Comparison of ENCODE assay signal across 16 cellular contexts in the genomic region with DNA sequence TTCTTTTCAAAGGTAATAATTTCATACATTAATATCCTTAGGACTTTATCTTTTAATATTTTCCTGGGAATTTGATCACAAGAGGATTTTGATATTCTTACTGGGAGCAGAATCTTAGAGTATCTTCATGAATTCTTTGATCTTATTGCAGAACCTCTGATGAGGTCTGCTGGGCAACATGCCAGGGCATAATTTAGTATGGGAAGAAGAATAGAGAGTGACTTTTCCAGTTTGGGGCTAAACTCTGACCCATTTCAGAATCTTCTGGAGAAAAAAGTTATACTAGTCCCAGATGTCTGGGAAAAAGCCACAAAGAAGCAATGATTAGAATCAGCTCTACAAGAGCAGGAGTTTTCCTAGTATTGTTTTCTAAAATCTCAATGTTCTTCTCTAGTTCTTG. TPM values are rescaled to one million over a fixed set of nuclear protein-coding genes. Genes with fewer than 3 reads are reported as not detected.
DNase-seq lines count a peak whose midpoint lies in the region; ATAC-seq and TF ChIP-seq lines count a peak whose summit lies in the region.
"Had no signal": no experiment of that assay in that cellular context is flagged by ENCODE, and none has a peak within 500 bp of the region (broad histone marks: within the 10 kb centered on the region; RNA-seq: fewer than 3 reads in every experiment).

No MANE protein-coding gene starts in this region.

- peaks cover 15% of the 10 kb centered on the region for H3K4me1 ChIP-seq in parathyroid adenoma
- no peaks in the 10 kb centered on the region for H3K4me1 ChIP-seq in CD8-positive, alpha-beta memory T cell (ENCODE audit: insufficient read depth, low read length)
- H3K4me1 ChIP-seq in CD4-positive, alpha-beta memory T cell (ENCODE audit: insufficient read depth, low read length): no peaks in the 10 kb centered on the region
- H3K4me1 ChIP-seq: HAP-1 had no signal

- H3K4me1 Mint-ChIP-seq in T-helper 17 cell: no peaks in the 10 kb centered on the region
- H3K4me1 Mint-ChIP-seq in CD8-positive, alpha-beta memory T cell: peaks cover 0 to 6% (median 5%) of the 10 kb centered on the region in 3 donors
- H3K4me1 Mint-ChIP-seq in CD4-positive, alpha-beta memory T cell: peaks cover 0 to 3% (median 0%) of the 10 kb centered on the region in 4 donors

- peak overlapping the region; percentile 16 for H3K27ac Mint-ChIP-seq in T-helper 17 cell
- H3K27ac Mint-ChIP-seq in CD8-positive, alpha-beta memory T cell: peak overlapping the region in 2 of 8 donors; percentile 7 to 9
- peak overlapping the region in 1 of 7 donors; percentile 33 for H3K27ac Mint-ChIP-seq in CD4-positive, alpha-beta memory T cell

- intact Hi-C loops in CD4-positive, alpha-beta memory T cell (cut with micrococcal nuclease): no loop called here

- H3K4me3 Mint-ChIP-seq in T-helper 17 cell: no peak overlapping the region
- H3K4me3 Mint-ChIP-seq in CD8-positive, alpha-beta memory T cell: no peak overlapping the region
- H3K4me3 Mint-ChIP-seq in CD4-positive, alpha-beta memory T cell: no peak overlapping the region

- no peaks in the 10 kb centered on the region for H3K36me3 ChIP-seq in parathyroid adenoma (ENCODE audit: control insufficient read depth, insufficient read depth, low read length)
- H3K36me3 ChIP-seq in CD8-positive, alpha-beta memory T cell (ENCODE audit: insufficient read depth, low read length): no peaks in the 10 kb centered on the region
- no peaks in the 10 kb centered on the region for H3K36me3 ChIP-seq in CD4-positive, alpha-beta memory T cell (ENCODE audit: insufficient read depth, low read length)
- H3K36me3 ChIP-seq: HAP-1, SJSA1 had no signal

- CTCF ChIA-PET in CD8-positive, alpha-beta memory T cell (lab: Charles Lee): interaction anchor here (1.1 to 1.7 kb wide), 8 partner anchors 12 to 563 kb away, joined by 3 to 7 read pairs (median 4); no protein-coding TSS in a partner anchor
- CTCF ChIA-PET in CD4-positive, alpha-beta memory T cell (lab: Charles Lee; ENCODE audit: partially characterized antibody): interaction anchor here (1.1 to 4.1 kb wide), 9 partner anchors 14 to 861 kb away, joined by 3 to 34 read pairs (median 4); a partner anchor contains a TSS

- H3K79me2 ChIP-seq in parathyroid adenoma: no peaks in the 10 kb centered on the region

- no peak overlapping the region for H2AFZ ChIP-seq in parathyroid adenoma

- DNase-seq in EH (ENCODE audit: low read depth) (peak; percentile 25), T-helper 17 cell (no peak), fibroblast of mammary gland (ENCODE audit: low read depth) (peak; percentile 77), MV-4-11 (lab: John Stamatoyannopoulos, UW) (no peak), putamen (ENCODE audit: low spot score) (no peak)
- DNase-seq in CD8-positive, alpha-beta memory T cell: no peak
- DNase-seq in CD4-positive, alpha-beta memory T cell: no peak
- DNase-seq: AML-193, Calu3, NCI-H1417, NCI-H187 treated with DMSO at 0.1 percent for 48 hours, NCI-H69 had no signal

- no peaks in the 10 kb centered on the region for H3K27me3 Mint-ChIP-seq in T-helper 17 cell
- no peaks in the 10 kb centered on the region for H3K27me3 Mint-ChIP-seq in CD8-positive, alpha-beta memory T cell
- no peaks in the 10 kb centered on the region for H3K27me3 Mint-ChIP-seq in CD4-positive, alpha-beta memory T cell

- H3K4me2 ChIP-seq in parathyroid adenoma (ENCODE audit: low read length): no peak overlapping the region

- H3K9me3 Mint-ChIP-seq in CD8-positive, alpha-beta memory T cell: no peaks in the 10 kb centered on the region
- no peaks in the 10 kb centered on the region for H3K9me3 Mint-ChIP-seq in CD4-positive, alpha-beta memory T cell

- no peak overlapping the region for H3K4me3 ChIP-seq in fibroblast of mammary gland (ENCODE audit: control insufficient read depth, low read depth, low read length)
- no peak overlapping the region for H3K4me3 ChIP-seq in parathyroid adenoma (ENCODE audit: low read depth, low read length)
- H3K4me3 ChIP-seq in CD8-positive, alpha-beta memory T cell (ENCODE audit: low read length): no peak overlapping the region
- H3K4me3 ChIP-seq in CD4-positive, alpha-beta memory T cell (ENCODE audit: low read length in 2 of 2): no peak overlapping the region
- H3K4me3 ChIP-seq: HAP-1, SJSA1 had no signal

- POLR2A ChIA-PET in CD8-positive, alpha-beta memory T cell (lab: Charles Lee): no interaction called here
- POLR2A ChIA-PET in CD4-positive, alpha-beta memory T cell (lab: Charles Lee; ENCODE audit: partially characterized antibody): no interaction called here

- H3K27me3 ChIP-seq in parathyroid adenoma (ENCODE audit: control insufficient read depth, insufficient read depth, low read length): no peaks in the 10 kb centered on the region
- no peaks in the 10 kb centered on the region for H3K27me3 ChIP-seq in CD8-positive, alpha-beta memory T cell (ENCODE audit: insufficient read depth, low read length, poor library complexity, severe bottlenecking)
- no peaks in the 10 kb centered on the region for H3K27me3 ChIP-seq in CD4-positive, alpha-beta memory T cell (ENCODE audit: insufficient read depth, low read length)
- H3K27me3 ChIP-seq: SJSA1 had no signal

- peaks cover 8% of the 10 kb centered on the region for H3K36me3 Mint-ChIP-seq in T-helper 17 cell (ENCODE audit: low read depth)
- H3K36me3 Mint-ChIP-seq in CD8-positive, alpha-beta memory T cell: peaks cover 0 to 1% (median 0%) of the 10 kb centered on the region in 3 donors
- H3K36me3 Mint-ChIP-seq in CD4-positive, alpha-beta memory T cell: peaks cover 0 to 5% of the 10 kb centered on the region in 2 donors

- no peak for TF ChIP-seq CTCF in fibroblast of mammary gland (conservative IDR thresholded peaks at IDR 0.05; ENCODE audit: control insufficient read depth, insufficient read depth, low read depth, low read length)
- TF ChIP-seq CTCF in parathyroid adenoma (IDR thresholded peaks at IDR 0.05): no peak

- no peaks in the 10 kb centered on the region for H3K9me3 ChIP-seq in T-helper 17 cell (ENCODE audit: control insufficient read depth, low read length, poor library complexity, severe bottlenecking)
- H3K9me3 ChIP-seq in parathyroid adenoma (ENCODE audit: control insufficient read depth, low read length): no peaks in the 10 kb centered on the region
- no peaks in the 10 kb centered on the region for H3K9me3 ChIP-seq in CD8-positive, alpha-beta memory T cell (ENCODE audit: low read length)
- H3K9me3 ChIP-seq in CD4-positive, alpha-beta memory T cell (ENCODE audit: control insufficient read depth in 1 of 2, low read length in 2 of 2): no peaks in the 10 kb centered on the region
- H3K9me3 ChIP-seq: HAP-1, SJSA1 had no signal

- H3K27ac ChIP-seq in parathyroid adenoma: peak overlapping the region; percentile 46
- no peak overlapping the region for H3K27ac ChIP-seq in CD8-positive, alpha-beta memory T cell (ENCODE audit: low read depth, low read length)
- no peak overlapping the region for H3K27ac ChIP-seq in CD4-positive, alpha-beta memory T cell (ENCODE audit: low read depth, low read length)
- H3K27ac ChIP-seq: HL-60, SJSA1 had no signal

- H3K9ac ChIP-seq in parathyroid adenoma: no peak overlapping the region

- ATAC-seq in T-helper 17 cell: no peak

RNA-seq across cellular contexts. Expression of a gene that starts 28.0 kb away (rescaled TPM):
- total RNA-seq in T-helper 17 cell: 10 to 100 TPM; 60.1 to 72.5 TPM
- 10 to 100 TPM; 66.4 to 68.5 TPM for total RNA-seq in CD8-positive, alpha-beta memory T cell
- polyA plus RNA-seq in CD8-positive, alpha-beta memory T cell: 132 TPM
- total RNA-seq in CD4-positive, alpha-beta memory T cell: 10 to 100 TPM; 53.6 to 54.7 TPM
- 100 to 1,000 TPM; 136 to 186 TPM for polyA plus RNA-seq in CD4-positive, alpha-beta memory T cell

Comparison
In these comparisons a context has a peak if more than half of its experiments do, and no peak if none do; other contexts are left out.
1. DNase-seq: peak in EH (single experiment) and fibroblast of mammary gland (single experiment); none in T-helper 17 cell (0 of 3), MV-4-11 (single experiment), CD8-positive, alpha-beta memory T cell (0 of 5), CD4-positive, alpha-beta memory T cell (0 of 5) and putamen (single experiment).